In the genomic region with DNA sequence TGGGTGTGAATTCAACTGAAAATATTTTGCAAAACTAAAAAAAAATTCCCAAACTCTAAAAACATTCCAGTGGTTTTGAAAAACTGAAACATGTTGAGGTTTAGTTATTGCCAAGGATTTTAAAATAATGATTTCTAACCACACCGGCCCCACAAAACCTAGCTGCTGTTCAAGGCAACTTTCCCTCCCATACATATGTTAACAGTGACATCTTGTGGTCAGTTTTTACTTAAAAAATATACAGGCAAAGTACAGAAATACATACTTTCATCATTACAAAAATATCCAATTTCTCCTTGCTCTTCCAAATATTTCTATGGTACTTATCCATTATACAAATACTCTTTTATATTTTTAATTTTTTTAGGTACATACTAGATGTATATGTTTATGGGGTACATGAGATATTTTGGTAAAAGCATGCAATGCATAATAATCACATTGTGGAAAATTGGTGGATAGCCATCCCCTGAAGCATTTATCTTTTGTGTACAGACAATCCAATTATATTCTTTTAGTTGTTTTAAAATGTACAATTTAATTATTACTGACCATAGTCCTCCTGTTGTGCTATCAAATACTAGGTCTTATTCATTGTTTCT, we compare ENCODE assay signal across 7 cellular contexts. TPM values are rescaled to one million over a fixed set of nuclear protein-coding genes. Genes with fewer than 3 reads are reported as not detected.
DNase-seq lines count a peak whose midpoint lies in the region; ATAC-seq and TF ChIP-seq lines count a peak whose summit lies in the region.

No MANE protein-coding gene starts in this region.

- DNase-seq in GM10248 (ENCODE audit: extremely low spot score) (peak; percentile 18), HFFc6 (peak; percentile 55), NCI-H2107 (lab: John Stamatoyannopoulos, UW) (peak; percentile 8), astrocyte of the hippocampus (ENCODE audit: low read depth, low spot score) (peak; percentile 71), kidney tubule cell (ENCODE audit: low spot score) (peak; percentile 50)
- DNase-seq in activated CD4-positive, alpha-beta T cell treated with anti-CD3 and anti-CD28 coated beads for 36 hours, result no peak

- H3K9me3 Mint-ChIP-seq in HFFc6, result no peaks in the 10 kb centered on the region
- H3K9me3 Mint-ChIP-seq in activated CD4-positive, alpha-beta T cell treated with anti-CD3 and anti-CD28 coated beads for 36 hours (ENCODE audit: low read depth), result no peaks in the 10 kb centered on the region

- POLR2A ChIA-PET in GM10248 (lab: Yijun Ruan, JAX), result no interaction called here
- POLR2A ChIA-PET in activated CD4-positive, alpha-beta T cell treated with anti-CD3 and anti-CD28 coated beads for 36 hours (lab: Charles Lee), result interaction anchor here (0.7 kb wide), 1 partner anchor 1172 kb away, joined by 3 read pairs; no protein-coding TSS in a partner anchor

- peaks cover 3% of the 10 kb centered on the region for H3K27me3 Mint-ChIP-seq in HFFc6 (ENCODE audit: insufficient read depth)
- peaks cover 12% of the 10 kb centered on the region for H3K27me3 Mint-ChIP-seq in activated CD4-positive, alpha-beta T cell treated with anti-CD3 and anti-CD28 coated beads for 36 hours

- H3K4me1 Mint-ChIP-seq in HFFc6 (ENCODE audit: low read depth), result no peaks in the 10 kb centered on the region
- H3K4me1 Mint-ChIP-seq in activated CD4-positive, alpha-beta T cell treated with anti-CD3 and anti-CD28 coated beads for 36 hours, result no peaks in the 10 kb centered on the region

- H3K27ac Mint-ChIP-seq in HFFc6, result no peak overlapping the region
- no peak overlapping the region for H3K27ac Mint-ChIP-seq in activated CD4-positive, alpha-beta T cell treated with anti-CD3 and anti-CD28 coated beads for 36 hours

- CTCF ChIA-PET in GM10248 (lab: Yijun Ruan, JAX), result interaction anchor here (0.6 to 2.3 kb wide), 9 partner anchors 9 to 1044 kb away, joined by 3 to 11 read pairs (median 4); no protein-coding TSS in a partner anchor
- CTCF ChIA-PET in activated CD4-positive, alpha-beta T cell treated with anti-CD3 and anti-CD28 coated beads for 36 hours (lab: Charles Lee), result interaction anchor here (0.6 to 1.4 kb wide), 6 partner anchors 238 to 1733 kb away, joined by 3 to 4 read pairs (median 4); no protein-coding TSS in a partner anchor

- no peaks in the 10 kb centered on the region for H3K36me3 Mint-ChIP-seq in HFFc6 (ENCODE audit: low read depth)
- H3K36me3 Mint-ChIP-seq in activated CD4-positive, alpha-beta T cell treated with anti-CD3 and anti-CD28 coated beads for 36 hours (ENCODE audit: low read depth), result no peaks in the 10 kb centered on the region

- H3K4me3 Mint-ChIP-seq in HFFc6, result no peak overlapping the region
- H3K4me3 Mint-ChIP-seq in activated CD4-positive, alpha-beta T cell treated with anti-CD3 and anti-CD28 coated beads for 36 hours, result no peak overlapping the region

- peak; percentile 48 for TF ChIP-seq CTCF in GM10248 (IDR thresholded peaks at IDR 0.05; ENCODE audit: control extremely low read depth, extremely low read depth, low read depth, missing control alignments)
- peak; percentile 82 for TF ChIP-seq CTCF in HFFc6 (IDR thresholded peaks at IDR 0.05)

- ATAC-seq in GM21515 (IDR thresholded peaks at IDR 0.05; ENCODE audit: unreplicated experiment), result no peak
- ATAC-seq in activated CD4-positive, alpha-beta T cell treated with anti-CD3 and anti-CD28 coated beads for 36 hours, result no peak

- intact Hi-C loops in activated CD4-positive, alpha-beta T cell treated with anti-CD3 and anti-CD28 coated beads for 36 hours (cut with DNase I, micrococcal nuclease), result loop anchor here (1.0 to 10.0 kb wide), 5 partner anchors 238 to 1110 kb away; no protein-coding TSS in a partner anchor

RNA-seq across cellular contexts. Expression of gene MRPS30, which starts 34.4 kb away (rescaled TPM):
- 10 to 100 TPM; 28.3 to 33.7 (median 30.9) TPM for total RNA-seq in HFFc6 (2021; fragmentation: NEBNext Ultra II Directional; extraction: Animal tissue kit (Norgen Biotek cat#: 25700))
- 10 to 100 TPM; 59.7 to 73.3 TPM for total RNA-seq in activated CD4-positive, alpha-beta T cell treated with anti-CD3 and anti-CD28 coated beads for 36 hours
